8 cellular contexts compared by ENCODE assay signal in genomic region chr22:46054091-46054877, GRCh38.
DNase-seq lines count a peak whose midpoint lies in the region; ATAC-seq and TF ChIP-seq lines count a peak whose summit lies in the region.

No MANE protein-coding gene starts in this region.

- peak; percentile 88 for DNase-seq in AG10803 (ENCODE audit: low read depth)
- peak; percentile 55 for DNase-seq in GM19238 (ENCODE audit: insufficient read length, low spot score)
- DNase-seq in SK-N-SH = peak; percentile 88
- peak; percentile 83 for DNase-seq in choroid plexus epithelial cell (ENCODE audit: low read depth)
- peak; percentile 73 to 92 for DNase-seq in left lung
- DNase-seq in stimulated activated naive B cell treated with anti-CD40 and anti-IgM and Interleukin-4, amounts not matched to agents 10 μg/mL and 1 μg/mL and 100 μg/mL, for 72 hours = peak; percentile 37
- no peak for DNase-seq in GM10248 (ENCODE audit: extremely low spot score)

- H3K27ac ChIP-seq in SK-N-SH (ENCODE audit: low read depth in 2 of 2, low read length in 1 of 2) (peak overlapping the region; percentile 94 to 100), left lung (peak overlapping the region; percentile 97 to 99)

- H3K9me2 ChIP-seq in SK-N-SH = no peaks in the 10 kb centered on the region

- peak overlapping the region; percentile 90 to 95 for H3K4me3 Mint-ChIP-seq in stimulated activated naive B cell treated with anti-CD40 and anti-IgM and Interleukin-4, amounts not matched to agents 10 μg/mL and 1 μg/mL and 100 μg/mL, for 72 hours

- intact Hi-C loops in left lung (cut with DNase I) = no loop called here

- H3K4me1 ChIP-seq in SK-N-SH (ENCODE audit: control insufficient read depth in 1 of 2, insufficient read depth in 2 of 2, low read depth in 1 of 2, low read length in 1 of 2) = peaks cover 44 to 68% of the 10 kb centered on the region in 2 experiments
- peaks cover 57 to 92% of the 10 kb centered on the region in 2 donors for H3K4me1 ChIP-seq in left lung

- ATAC-seq in left lung = peak; percentile 55
- peak; percentile 42 to 45 for ATAC-seq in stimulated activated naive B cell treated with anti-CD40 and anti-IgM and Interleukin-4, amounts not matched to agents 10 μg/mL and 1 μg/mL and 100 μg/mL, for 72 hours (replicated peaks)
- ATAC-seq in HG02610 (IDR thresholded peaks at IDR 0.05; ENCODE audit: unreplicated experiment) = no peak

- WGBS in SK-N-SH (ENCODE audit: low lambda C conversion rate) = 0% methylated on average over 26 of the region's 39 CpGs

- no peak for TF ChIP-seq RAD21 in SK-N-SH (IDR thresholded peaks at IDR 0.05; ENCODE audit: low read length)

- H3K4me3 ChIP-seq in AG10803 (ENCODE audit: low read length) (peak overlapping the region; percentile 79), SK-N-SH (ENCODE audit: low read depth in 2 of 2, low read length in 1 of 2) (peak overlapping the region; percentile 67 to 68), choroid plexus epithelial cell (ENCODE audit: low read depth, low read length) (peak overlapping the region; percentile 69), left lung (peak overlapping the region; percentile 50 to 72)

- peaks cover 74% of the 10 kb centered on the region for H3K79me2 ChIP-seq in SK-N-SH (ENCODE audit: insufficient read depth)

- H3K27me3 Mint-ChIP-seq in stimulated activated naive B cell treated with anti-CD40 and anti-IgM and Interleukin-4, amounts not matched to agents 10 μg/mL and 1 μg/mL and 100 μg/mL, for 72 hours = no peaks in the 10 kb centered on the region

- no peak for TF ChIP-seq CTCF in AG10803 (conservative IDR thresholded peaks at IDR 0.05; ENCODE audit: low read length)
- no peak for TF ChIP-seq CTCF in SK-N-SH (IDR thresholded peaks at IDR 0.05)
- TF ChIP-seq CTCF in choroid plexus epithelial cell (conservative IDR thresholded peaks at IDR 0.05; ENCODE audit: low read depth, low read length) = no peak
- TF ChIP-seq CTCF in left lung (IDR thresholded peaks at IDR 0.05) = no peak
- TF ChIP-seq CTCF in GM10248 (IDR thresholded peaks at IDR 0.05; ENCODE audit: control extremely low read depth, extremely low read depth, low read depth, missing control alignments) = no peak

- H3K27ac Mint-ChIP-seq in stimulated activated naive B cell treated with anti-CD40 and anti-IgM and Interleukin-4, amounts not matched to agents 10 μg/mL and 1 μg/mL and 100 μg/mL, for 72 hours = peak overlapping the region; percentile 98

- no peaks in the 10 kb centered on the region for H3K27me3 ChIP-seq in SK-N-SH (ENCODE audit: insufficient read depth)
- no peaks in the 10 kb centered on the region for H3K27me3 ChIP-seq in left lung

- H3K36me3 Mint-ChIP-seq in stimulated activated naive B cell treated with anti-CD40 and anti-IgM and Interleukin-4, amounts not matched to agents 10 μg/mL and 1 μg/mL and 100 μg/mL, for 72 hours = no peaks in the 10 kb centered on the region

- peak overlapping the region; percentile 97 for H3K9ac ChIP-seq in SK-N-SH

- peaks cover 31 to 67% of the 10 kb centered on the region in 2 donors for H3K4me1 Mint-ChIP-seq in stimulated activated naive B cell treated with anti-CD40 and anti-IgM and Interleukin-4, amounts not matched to agents 10 μg/mL and 1 μg/mL and 100 μg/mL, for 72 hours

- POLR2A ChIA-PET in SK-N-SH (lab: Yijun Ruan, JAX) (interaction anchor here (0.6 to 8.1 kb wide), 17 partner anchors 10 to 57 kb away, joined by 3 to 63 read pairs (median 8); no protein-coding TSS in a partner anchor), GM10248 (lab: Yijun Ruan, JAX) (no interaction called here)

- H3K9me3 ChIP-seq in SK-N-SH (no peaks in the 10 kb centered on the region), left lung (no peaks in the 10 kb centered on the region)

- CTCF ChIA-PET in SK-N-SH (lab: Yijun Ruan, JAX) (interaction anchor here (1.0 to 10.4 kb wide), 8 partner anchors 13 to 62 kb away, joined by 3 to 76 read pairs (median 6); no protein-coding TSS in a partner anchor), GM10248 (lab: Yijun Ruan, JAX) (interaction anchor here (1.2 to 2.5 kb wide), 2 partner anchors 23 to 48 kb away, joined by 3 to 8 read pairs; no protein-coding TSS in a partner anchor)

- H3K4me2 ChIP-seq in SK-N-SH = peak overlapping the region; percentile 98

- H4K20me1 ChIP-seq in SK-N-SH (ENCODE audit: insufficient read depth) = no peaks in the 10 kb centered on the region

- TF ChIP-seq EP300 in SK-N-SH (IDR thresholded peaks at IDR 0.05; ENCODE audit: borderline replicate concordance in 1 of 2, low read depth in 1 of 2, low read length in 1 of 2) = peak in 1 of 2 experiments; percentile 15; a peak in 1 of 4 replicates

- no peaks in the 10 kb centered on the region for H3K9me3 Mint-ChIP-seq in stimulated activated naive B cell treated with anti-CD40 and anti-IgM and Interleukin-4, amounts not matched to agents 10 μg/mL and 1 μg/mL and 100 μg/mL, for 72 hours

- H2AFZ ChIP-seq in SK-N-SH (ENCODE audit: low read depth) = no peak overlapping the region

- H3F3A ChIP-seq in SK-N-SH (replicated peaks; ENCODE audit: insufficient read depth) = peaks cover 49% of the 10 kb centered on the region

- peaks cover 0 to 3% of the 10 kb centered on the region in 2 experiments for H3K36me3 ChIP-seq in SK-N-SH (replicated peaks in 1 of 2; ENCODE audit: control insufficient read depth in 1 of 2, insufficient read depth in 2 of 2, low read length in 1 of 2)
- H3K36me3 ChIP-seq in left lung = no peaks in the 10 kb centered on the region

TF ChIP-seq in SK-N-SH, 30 proteins besides CTCF, POLR2A, EP300 and RAD21 (continues in another document):
- TF ChIP-seq IRF3 (IDR thresholded peaks at IDR 0.05; ENCODE audit: low read depth, low read length) (no peak), GATA2 (CRISPR knock-in tag; IDR thresholded peaks at IDR 0.05) (no peak), RXRA (IDR thresholded peaks at IDR 0.05; ENCODE audit: borderline replicate concordance, low read depth) (no peak), SIN3A (IDR thresholded peaks at IDR 0.05; ENCODE audit: borderline replicate concordance, low read depth, low read length) (peak; percentile 56; the same call in 1 of the 2 replicates), RCOR1 (IDR thresholded peaks at IDR 0.05; ENCODE audit: low read length) (no peak), FOXJ3 (CRISPR knock-in tag; IDR thresholded peaks at IDR 0.05) (no peak), MEF2A (IDR thresholded peaks at IDR 0.05; ENCODE audit: borderline replicate concordance, low read depth) (no peak), USF2 (IDR thresholded peaks at IDR 0.05; ENCODE audit: borderline replicate concordance, low read depth, low read length) (no peak), CHD2 (IDR thresholded peaks at IDR 0.05; ENCODE audit: low read length, partially characterized antibody) (no peak), GABPA (IDR thresholded peaks at IDR 0.05; ENCODE audit: low read depth) (0 out of 2 replicates have a peak, but pooled peaks have one; percentile 18), REST (IDR thresholded peaks at IDR 0.05; ENCODE audit: low read depth, low read length) (no peak)
